Comparison of ENCODE assay signal across 15 cellular contexts in the genomic region with DNA sequence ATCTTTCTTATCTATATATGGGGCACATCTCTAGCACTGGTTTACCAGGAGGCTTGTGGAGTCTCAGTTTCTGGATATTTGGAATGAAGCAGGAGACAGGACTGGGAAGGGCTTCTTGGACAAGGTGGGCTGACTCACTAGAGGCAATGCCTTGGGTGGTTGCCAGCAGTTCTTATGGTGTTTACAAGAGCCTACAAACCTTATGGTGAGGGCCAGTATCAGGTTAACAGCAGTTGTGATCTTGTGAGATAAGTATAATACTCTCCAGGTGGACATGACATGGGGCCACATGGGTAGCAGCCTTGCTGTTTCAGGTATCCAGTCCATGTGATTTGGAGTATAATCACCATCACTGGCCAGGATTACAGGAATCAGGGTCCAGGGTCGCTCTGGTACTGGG. TPM values are rescaled to one million over a fixed set of nuclear protein-coding genes. Genes with fewer than 3 reads are reported as not detected.
DNase-seq lines count a peak whose midpoint lies in the region; ATAC-seq and TF ChIP-seq lines count a peak whose summit lies in the region.
"Had no signal": no experiment of that assay in that cellular context is flagged by ENCODE, and none has a peak within 500 bp of the region (broad histone marks: within the 10 kb centered on the region; RNA-seq: fewer than 3 reads in every experiment).

No MANE protein-coding gene starts in this region.

- H3K9me3 Mint-ChIP-seq in MCF 10A (ENCODE audit: unreplicated experiment) = no peaks in the 10 kb centered on the region
- H3K9me3 Mint-ChIP-seq in endothelial cell (ENCODE audit: unreplicated experiment) = no peaks in the 10 kb centered on the region

- no peaks in the 10 kb centered on the region for H3K36me3 ChIP-seq in breast epithelium
- H3K36me3 ChIP-seq: ovary had no signal

- H3K4me3 ChIP-seq in breast epithelium (no peak overlapping the region), choroid plexus epithelial cell (ENCODE audit: low read depth, low read length) (no peak overlapping the region)
- H3K4me3 ChIP-seq: ovary had no signal

- no peak overlapping the region for H3K27ac ChIP-seq in breast epithelium
- H3K27ac ChIP-seq: ovary had no signal

- no peaks in the 10 kb centered on the region for H3K4me1 ChIP-seq in breast epithelium

- H3K27me3 ChIP-seq in breast epithelium = no peaks in the 10 kb centered on the region
- H3K27me3 ChIP-seq: ovary had no signal

- intact Hi-C loops in MCF 10A (cut with micrococcal nuclease) = no loop called here
- intact Hi-C loops in breast epithelium (cut with DNase I; ENCODE audit: low total_unique reads) = loop anchor here (10.0 kb wide), 1 partner anchor 1781 kb away; no protein-coding TSS in a partner anchor

- no peak for TF ChIP-seq CTCF in MCF 10A (IDR thresholded peaks at IDR 0.05; ENCODE audit: unreplicated experiment)
- TF ChIP-seq CTCF in breast epithelium (IDR thresholded peaks at IDR 0.05) = no peak
- TF ChIP-seq CTCF in choroid plexus epithelial cell (conservative IDR thresholded peaks at IDR 0.05; ENCODE audit: low read depth, low read length) = no peak
- TF ChIP-seq CTCF in endothelial cell (IDR thresholded peaks at IDR 0.05; ENCODE audit: unreplicated experiment) = no peak

- H3K27me3 Mint-ChIP-seq in MCF 10A (ENCODE audit: insufficient read depth, unreplicated experiment) (no peaks in the 10 kb centered on the region), endothelial cell (ENCODE audit: unreplicated experiment) (no peaks in the 10 kb centered on the region)

- H3K4me3 Mint-ChIP-seq in MCF 10A (ENCODE audit: unreplicated experiment) (no peak overlapping the region), endothelial cell (ENCODE audit: unreplicated experiment) (no peak overlapping the region)
- H3K4me3 Mint-ChIP-seq: activated CD8-positive, alpha-beta T cell treated with anti-CD3 and anti-CD28 coated beads, Interleukin-2, amount 10 ng/mL, durations not matched to agents 7 days and 5 days had no signal

- POLR2A ChIA-PET in MCF 10A (lab: Yijun Ruan, JAX) = no interaction called here

- no peaks in the 10 kb centered on the region for H3K9me3 ChIP-seq in breast epithelium
- H3K9me3 ChIP-seq: ovary had no signal

- TF ChIP-seq POLR2A in breast epithelium (IDR thresholded peaks at IDR 0.05) = no peak

- ATAC-seq in GM21786 (IDR thresholded peaks at IDR 0.05; ENCODE audit: unreplicated experiment) (no peak), GM21576 (IDR thresholded peaks at IDR 0.05; ENCODE audit: unreplicated experiment) (no peak)
- ATAC-seq: activated CD8-positive, alpha-beta T cell treated with anti-CD3 and anti-CD28 coated beads, Interleukin-2, amount 10 ng/mL, durations not matched to agents 7 days and 5 days had no signal

- BruUV-seq in MCF 10A (replicated peaks; lab: Mats Ljungman, UMichigan) = no TSS peak

- H3K4me1 Mint-ChIP-seq in MCF 10A (ENCODE audit: insufficient read depth, unreplicated experiment) = no peaks in the 10 kb centered on the region
- peaks cover 8% of the 10 kb centered on the region for H3K4me1 Mint-ChIP-seq in endothelial cell (ENCODE audit: unreplicated experiment)

- H3K27ac Mint-ChIP-seq in MCF 10A (ENCODE audit: low read depth, unreplicated experiment) (no peak overlapping the region), endothelial cell (ENCODE audit: unreplicated experiment) (no peak overlapping the region)
- H3K27ac Mint-ChIP-seq: activated CD8-positive, alpha-beta T cell treated with anti-CD3 and anti-CD28 coated beads, Interleukin-2, amount 10 ng/mL, durations not matched to agents 7 days and 5 days had no signal

- CTCF ChIA-PET in MCF 10A (lab: Yijun Ruan, JAX) = interaction anchor here (0.7 to 1.6 kb wide), 3 partner anchors 18 to 669 kb away, joined by 3 to 4 read pairs (median 3); no protein-coding TSS in a partner anchor

- DNase-seq in MCF 10A (ENCODE audit: unreplicated experiment) (peak; percentile 64), breast epithelium (ENCODE audit: low spot score in 2 of 2) (no peak), NCI-H69 (lab: John Stamatoyannopoulos, UW) (peak; percentile 79), choroid plexus epithelial cell (ENCODE audit: low read depth) (peak; percentile 81), endothelial cell (ENCODE audit: low spot score) (no peak), inferior parietal cortex (ENCODE audit: extremely low spot score) (no peak)
- DNase-seq: activated CD8-positive, alpha-beta T cell treated with anti-CD3 and anti-CD28 coated beads, Interleukin-2, amount 10 ng/mL, durations not matched to agents 7 days and 5 days; caudate nucleus; ovary; stimulated activated CD4-positive, alpha-beta T cell treated with anti-CD3 and anti-CD28 coated beads, Interleukin-15, amount 100 ng/mL, for 24 hours; T-helper 9 cell; trophoblast cell had no signal

- H3K36me3 Mint-ChIP-seq in MCF 10A (ENCODE audit: insufficient read depth, unreplicated experiment) (no peaks in the 10 kb centered on the region), endothelial cell (ENCODE audit: low read depth, unreplicated experiment) (no peaks in the 10 kb centered on the region)

RNA-seq across cellular contexts. Expression of a gene that starts 10.2 kb away (rescaled TPM):
- total RNA-seq in MCF 10A (2022) (0.23 and 0.32 TPM in 2 replicates), breast epithelium (1 to 10 TPM; 3.9 to 9.4 (median 5.3) TPM), endothelial cell (ENCODE audit: unreplicated experiment) (6.3 TPM)

RNA-seq across cellular contexts. Expression of a gene that starts 13.2 kb away (rescaled TPM):
- total RNA-seq in MCF 10A (2022) (not detected in 2 replicates), breast epithelium (1 to 10 TPM; 4.8 to 6.7 (median 5.6) TPM), endothelial cell (ENCODE audit: unreplicated experiment) (0.54 TPM)

RNA-seq across cellular contexts. Expression of a gene that starts 41.7 kb away (rescaled TPM):
- not detected in 2 replicates for total RNA-seq in MCF 10A (2022)
- total RNA-seq in breast epithelium = not detected
- total RNA-seq in endothelial cell (ENCODE audit: unreplicated experiment) = not detected
- total RNA-seq: activated CD8-positive, alpha-beta T cell treated with anti-CD3 and anti-CD28 coated beads, Interleukin-2, amount 10 ng/mL, durations not matched to agents 7 days and 5 days; epithelial cell of proximal tubule had no signal

Comparison
In these comparisons a context has a peak if more than half of its experiments do, and no peak if none do; other contexts are left out.
1. DNase-seq: peak in MCF 10A (single experiment), NCI-H69 (single experiment) and choroid plexus epithelial cell (single experiment); none in breast epithelium (0 of 2), endothelial cell (single experiment) and inferior parietal cortex (single experiment).